In the genomic region with DNA sequence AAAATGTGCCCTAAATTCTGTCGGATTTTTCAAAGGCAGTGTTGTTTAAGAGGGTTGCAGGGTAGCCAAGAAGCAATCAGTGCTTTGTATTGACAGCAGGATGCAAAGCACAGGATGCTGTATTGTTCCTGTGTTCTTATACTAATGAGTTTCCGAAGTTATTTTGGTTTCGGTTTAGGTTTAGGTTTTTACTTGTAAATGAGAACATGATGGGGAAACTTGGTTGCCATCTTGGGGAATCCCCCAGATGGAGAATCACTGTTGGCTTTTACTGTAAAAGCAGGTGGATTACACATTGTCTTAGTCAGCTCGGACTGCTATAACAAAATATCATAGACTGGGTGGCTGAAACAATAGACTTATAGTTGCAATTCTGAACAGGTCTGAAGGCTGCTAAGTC, we compare ENCODE assay signal across 11 cellular contexts.
DNase-seq lines count a peak whose midpoint lies in the region; ATAC-seq lines count a peak whose summit lies in the region.
"Had no signal": no experiment of that assay in that cellular context is flagged by ENCODE, and none has a peak within 500 bp of the region (broad histone marks: within the 10 kb centered on the region; RNA-seq: fewer than 3 reads in every experiment).

No MANE protein-coding gene starts in this region.

- peak; percentile 80 for ATAC-seq in HG02623 (IDR thresholded peaks at IDR 0.05; ENCODE audit: unreplicated experiment)
- ATAC-seq in HG03520 (IDR thresholded peaks at IDR 0.05; ENCODE audit: unreplicated experiment), result peak; percentile 85
- ATAC-seq in left colon, result no peak

- intact Hi-C loops in left colon (cut with DNase I, micrococcal nuclease), result no loop called here

- DNase-seq in stimulated activated CD4-positive, alpha-beta T cell treated with anti-CD3 and anti-CD28 coated beads, Interleukin-4, amount 100 ng/mL, for 24 hours, result peak; percentile 8
- no peak for DNase-seq in stimulated activated CD4-positive, alpha-beta T cell treated with anti-CD3 and anti-CD28 coated beads, Interleukin-12 subunit alpha, Interleukin-12 subunit beta, amount 100 ng/mL, for 4 hours
- DNase-seq in effector CD8-positive, alpha-beta T cell (lab: John Stamatoyannopoulos, UW), result no peak
- no peak for DNase-seq in COR-L47 (lab: John Stamatoyannopoulos, UW)
- DNase-seq in left colon, result no peak
- DNase-seq in NCI-H510A (lab: John Stamatoyannopoulos, UW), result no peak
- DNase-seq: NCI-H748 treated with DMSO at 0.1 percent for 48 hours, stomach, WERI-Rb-1 had no signal
